8 cellular contexts compared by ENCODE assay signal in genomic region chr5:174735498-174736350, GRCh38. TPM values are rescaled to one million over a fixed set of nuclear protein-coding genes. Genes with fewer than 3 reads are reported as not detected.
DNase-seq lines count a peak whose midpoint lies in the region; ATAC-seq and TF ChIP-seq lines count a peak whose summit lies in the region.

No MANE protein-coding gene starts in this region.

- peaks cover 10% of the 10 kb centered on the region for H3K4me1 ChIP-seq in lower lobe of right lung
- no peaks in the 10 kb centered on the region for H3K4me1 ChIP-seq in naive thymus-derived CD4-positive, alpha-beta T cell (ENCODE audit: control insufficient read depth in 2 of 2, insufficient read depth in 2 of 2, low read length in 2 of 2)

- H3K9me3 ChIP-seq in AG04450 (ENCODE audit: control insufficient read depth, insufficient read depth, low read length) (peaks cover 15% of the 10 kb centered on the region), lower lobe of right lung (no peaks in the 10 kb centered on the region)
- H3K9me3 ChIP-seq in naive thymus-derived CD4-positive, alpha-beta T cell (ENCODE audit: control insufficient read depth in 2 of 3, low read length in 3 of 3): no peaks in the 10 kb centered on the region

- peaks cover 20% of the 10 kb centered on the region for H3K4me1 Mint-ChIP-seq in MCF 10A (ENCODE audit: insufficient read depth, unreplicated experiment)
- H3K4me1 Mint-ChIP-seq in naive thymus-derived CD4-positive, alpha-beta T cell: peaks cover 0 to 8% (median 2%) of the 10 kb centered on the region in 7 donors

- BruUV-seq in MCF 10A (replicated peaks; lab: Mats Ljungman, UMichigan): no TSS peak

- CTCF ChIA-PET in AG04450 (lab: Charles Lee) (interaction anchor here (0.5 to 3.7 kb wide), 16 partner anchors 8 to 417 kb away, joined by 3 to 47 read pairs (median 4); no protein-coding TSS in a partner anchor), MCF 10A (lab: Yijun Ruan, JAX) (interaction anchor here (0.6 to 3.7 kb wide), 17 partner anchors 10 to 409 kb away, joined by 3 to 34 read pairs (median 3); no protein-coding TSS in a partner anchor)
- CTCF ChIA-PET in naive thymus-derived CD4-positive, alpha-beta T cell (lab: Charles Lee): no interaction called here

- ATAC-seq in lower lobe of right lung (peak; percentile 57 to 69), GM21576 (IDR thresholded peaks at IDR 0.05; ENCODE audit: unreplicated experiment) (no peak)
- no peak for ATAC-seq in naive thymus-derived CD4-positive, alpha-beta T cell

- H3K27ac Mint-ChIP-seq in MCF 10A (ENCODE audit: low read depth, unreplicated experiment): no peak overlapping the region
- no peak overlapping the region for H3K27ac Mint-ChIP-seq in naive thymus-derived CD4-positive, alpha-beta T cell

- peak overlapping the region; percentile 65 for H3K4me3 Mint-ChIP-seq in MCF 10A (ENCODE audit: unreplicated experiment)
- H3K4me3 Mint-ChIP-seq in naive thymus-derived CD4-positive, alpha-beta T cell: peak overlapping the region in 1 of 10 donors; percentile 47

- H3K36me3 ChIP-seq in lower lobe of right lung: no peaks in the 10 kb centered on the region
- H3K36me3 ChIP-seq in naive thymus-derived CD4-positive, alpha-beta T cell (ENCODE audit: control insufficient read depth in 2 of 3, insufficient read depth in 3 of 3, low read length in 3 of 3): no peaks in the 10 kb centered on the region

- H3K27me3 ChIP-seq in AG04450 (ENCODE audit: control insufficient read depth, insufficient read depth, low read length): peaks cover 49% of the 10 kb centered on the region
- peaks cover 73% of the 10 kb centered on the region for H3K27me3 ChIP-seq in lower lobe of right lung (ENCODE audit: low read depth)
- H3K27me3 ChIP-seq in naive thymus-derived CD4-positive, alpha-beta T cell (ENCODE audit: control insufficient read depth in 2 of 2, insufficient read depth in 2 of 2, low read length in 2 of 2): peaks cover 0 to 16% of the 10 kb centered on the region in 2 donors

- no peak overlapping the region for H3K27ac ChIP-seq in AG04450 (ENCODE audit: low read depth, low read length)
- H3K27ac ChIP-seq in lower lobe of right lung: no peak overlapping the region
- no peak overlapping the region for H3K27ac ChIP-seq in naive thymus-derived CD4-positive, alpha-beta T cell (ENCODE audit: low read depth, low read length)

- peak overlapping the region; percentile 44 for H3K4me3 ChIP-seq in AG04450 (ENCODE audit: low read depth, low read length)
- no peak overlapping the region for H3K4me3 ChIP-seq in lower lobe of right lung
- H3K4me3 ChIP-seq in naive thymus-derived CD4-positive, alpha-beta T cell (ENCODE audit: low read length): no peak overlapping the region

- no peaks in the 10 kb centered on the region for H3K36me3 Mint-ChIP-seq in MCF 10A (ENCODE audit: insufficient read depth, unreplicated experiment)
- H3K36me3 Mint-ChIP-seq in naive thymus-derived CD4-positive, alpha-beta T cell: peaks cover 0 to 4% (median 0%) of the 10 kb centered on the region in 5 donors

- peaks cover 19% of the 10 kb centered on the region for H3K27me3 Mint-ChIP-seq in MCF 10A (ENCODE audit: insufficient read depth, unreplicated experiment)
- H3K27me3 Mint-ChIP-seq in naive thymus-derived CD4-positive, alpha-beta T cell: peaks cover 58 to 78% (median 68%) of the 10 kb centered on the region in 5 donors

- intact Hi-C loops in MCF 10A (cut with micrococcal nuclease) (loop anchor here (1.0 to 10.0 kb wide), 4 partner anchors 202 to 691 kb away; partner anchors contain the start of gene NSG2), lower lobe of right lung (cut with DNase I) (no loop called here)
- intact Hi-C loops in naive thymus-derived CD4-positive, alpha-beta T cell (cut with micrococcal nuclease): no loop called here

- DNase-seq in AG04450 (ENCODE audit: low read depth, low spot score): no peak
- DNase-seq in HuH-7 (ENCODE audit: low spot score): peak; percentile 36
- peak; percentile 63 for DNase-seq in MCF 10A (ENCODE audit: unreplicated experiment)
- DNase-seq in lower lobe of right lung: no peak
- DNase-seq in NCI-H446 treated with DMSO at 0.1 percent for 48 hours (lab: John Stamatoyannopoulos, UW): no peak
- DNase-seq in naive thymus-derived CD4-positive, alpha-beta T cell: no peak
- no peak for DNase-seq in NK-92 (lab: John Stamatoyannopoulos, UW; ENCODE audit: unreplicated experiment)

- H3K9me3 Mint-ChIP-seq in MCF 10A (ENCODE audit: unreplicated experiment): no peaks in the 10 kb centered on the region
- H3K9me3 Mint-ChIP-seq in naive thymus-derived CD4-positive, alpha-beta T cell: peaks cover 0 to 7% (median 0%) of the 10 kb centered on the region in 11 donors

- POLR2A ChIA-PET in AG04450 (lab: Yijun Ruan, JAX): no interaction called here
- POLR2A ChIA-PET in MCF 10A (lab: Yijun Ruan, JAX): interaction anchor here (0.7 to 1.2 kb wide), 4 partner anchors 10 to 316 kb away, joined by 3 to 7 read pairs (median 3); partner anchors contain the start of gene MSX2
- POLR2A ChIA-PET in naive thymus-derived CD4-positive, alpha-beta T cell (lab: Charles Lee): no interaction called here

- TF ChIP-seq CTCF in AG04450 (IDR thresholded peaks at IDR 0.05; ENCODE audit: low read depth, low read length): peak; percentile 62
- peak; percentile 74 for TF ChIP-seq CTCF in MCF 10A (IDR thresholded peaks at IDR 0.05; ENCODE audit: unreplicated experiment)
- peak; percentile 39 for TF ChIP-seq CTCF in lower lobe of right lung (IDR thresholded peaks at IDR 0.05)

RNA-seq across cellular contexts. Expression of gene MSX2, which starts 11.3 kb away (rescaled TPM):
- 7.2 and 9.5 TPM in 2 replicates for polyA plus RNA-seq in AG04450 (2011; rRNA removed)
- polyA minus RNA-seq in AG04450 (2011; rRNA and poly(A)+ RNA removed): 10.2 and 11.0 TPM in 2 replicates
- total RNA-seq in MCF 10A (2022) (4.8 and 5.6 TPM in 2 replicates), lower lobe of right lung (0.27 TPM)
- not detected for total RNA-seq in naive thymus-derived CD4-positive, alpha-beta T cell
- polyA plus RNA-seq in naive thymus-derived CD4-positive, alpha-beta T cell: not detected

Comparison
In these comparisons a context has a peak if more than half of its experiments do, and no peak if none do; other contexts are left out.
1. DNase-seq: peak in HuH-7 (single experiment) and MCF 10A (single experiment); none in AG04450 (single experiment), lower lobe of right lung (single experiment), NCI-H446 treated with DMSO at 0.1 percent for 48 hours (single experiment), naive thymus-derived CD4-positive, alpha-beta T cell (0 of 9) and NK-92 (single experiment).
2. ATAC-seq: peak in lower lobe of right lung (2 of 2); none in GM21576 (single experiment) and naive thymus-derived CD4-positive, alpha-beta T cell (single experiment).
3. Peak in every context shown above with its lines, with median percentiles within 50 percentile points of each other: CTCF ChIP-seq.